ENCODE assay signal across 6 cellular contexts in the genomic region with DNA sequence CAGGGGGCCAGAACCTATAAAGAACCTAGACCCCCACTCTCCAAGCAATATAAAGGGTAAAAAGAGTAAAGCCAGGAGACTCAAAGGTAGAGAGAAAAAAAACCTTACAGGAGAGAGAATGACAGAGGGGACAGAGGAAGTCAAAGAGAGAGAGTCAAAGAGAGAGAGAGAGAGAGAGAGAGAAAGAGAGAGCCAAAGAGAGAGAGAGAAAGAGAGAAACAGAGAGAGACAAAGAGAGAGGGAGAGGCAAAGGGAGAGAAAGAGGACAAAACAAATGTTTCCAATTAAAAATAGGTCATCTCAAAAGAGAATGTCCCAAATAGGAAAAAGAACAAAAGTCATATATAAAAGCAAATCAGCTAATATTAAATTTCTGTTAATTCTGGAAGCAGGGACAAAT.
"Had no signal": no experiment of that assay in that cellular context is flagged by ENCODE, and none has a peak within 500 bp of the region (broad histone marks: within the 10 kb centered on the region; RNA-seq: fewer than 3 reads in every experiment).

No MANE protein-coding gene starts in this region.

- H3K27ac ChIP-seq: HL-60, KMS-11 had no signal

- DNase-seq: IMR-90, KBM-7, KG1 had no signal

- H3K4me3 ChIP-seq: K562 had no signal
